Comparison of ENCODE assay signal across 9 cellular contexts in the genomic region with DNA sequence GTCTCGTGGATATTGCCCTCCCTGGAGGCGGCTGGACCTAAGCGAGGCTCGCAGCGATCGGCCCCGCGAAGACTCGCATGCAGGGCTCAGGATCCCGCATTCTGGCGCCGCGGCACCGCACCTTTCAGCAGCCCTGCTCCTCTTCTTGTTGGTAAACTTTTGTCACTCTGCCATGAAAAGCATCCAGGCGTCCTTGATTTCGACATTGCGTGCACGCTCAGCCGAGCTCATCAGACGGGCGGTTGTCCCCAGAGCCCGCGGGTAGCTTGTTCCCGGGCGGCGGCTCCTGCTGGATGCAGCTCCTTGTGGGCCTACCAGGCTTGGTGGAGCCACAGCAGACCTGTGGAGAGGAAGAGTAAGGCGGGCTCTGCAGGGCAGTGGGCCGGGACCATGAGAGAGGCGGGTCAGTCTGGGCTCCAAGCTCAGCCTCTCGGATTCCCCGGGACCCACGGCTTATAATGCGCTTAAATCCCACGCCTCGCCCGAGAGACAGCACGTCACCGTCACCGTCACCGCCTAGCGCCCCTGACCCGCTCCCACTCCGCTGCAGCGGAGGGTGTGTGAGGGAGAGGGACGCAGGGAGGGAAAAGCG. TPM values are rescaled to one million over a fixed set of nuclear protein-coding genes. Genes with fewer than 3 reads are reported as not detected.
DNase-seq lines count a peak whose midpoint lies in the region; ATAC-seq and TF ChIP-seq lines count a peak whose summit lies in the region.
"Had no signal": no experiment of that assay in that cellular context is flagged by ENCODE, and none has a peak within 500 bp of the region (broad histone marks: within the 10 kb centered on the region; RNA-seq: fewer than 3 reads in every experiment).

No MANE protein-coding gene starts in this region.

- no peak overlapping the region for H3K27ac Mint-ChIP-seq in natural killer cell treated with Interleukin-12 subunit alpha and Interleukin-12 subunit beta and Interleukin-15 and Interleukin-18, amount 100 ng/mL, for 72 hours

- CTCF ChIA-PET in PC-9 (lab: Charles Lee) = no interaction called here

- no peak for ATAC-seq in natural killer cell treated with Interleukin-12 subunit alpha and Interleukin-12 subunit beta and Interleukin-15 and Interleukin-18, amount 100 ng/mL, for 72 hours
- no peak for ATAC-seq in GM19328 (IDR thresholded peaks at IDR 0.05; ENCODE audit: unreplicated experiment)

- peaks cover 30% of the 10 kb centered on the region for H3K36me3 Mint-ChIP-seq in natural killer cell treated with Interleukin-12 subunit alpha and Interleukin-12 subunit beta and Interleukin-15 and Interleukin-18, amount 100 ng/mL, for 72 hours

- H3K27me3 Mint-ChIP-seq in natural killer cell treated with Interleukin-12 subunit alpha and Interleukin-12 subunit beta and Interleukin-15 and Interleukin-18, amount 100 ng/mL, for 72 hours = peaks cover 41 to 65% of the 10 kb centered on the region in 2 donors

- no peaks in the 10 kb centered on the region for H3K79me2 ChIP-seq in PC-9 (ENCODE audit: low read depth)

- POLR2A ChIA-PET in PC-9 (lab: Charles Lee; ENCODE audit: unreplicated experiment) = no interaction called here

- DNase-seq in NCI-H524 (lab: John Stamatoyannopoulos, UW) (peak; percentile 36 to 44), NCI-H524 treated with DMSO at 0.1 percent for 48 hours (lab: John Stamatoyannopoulos, UW) (no peak), PC-9 (peak in 1 of 2 experiments; percentile 16), ecto neural progenitor cell (ENCODE audit: low spot score) (peak; percentile 69), foreskin fibroblast (no peak), occipital lobe (lab: John Stamatoyannopoulos, UW) (no peak)
- no peak for DNase-seq in natural killer cell treated with Interleukin-12 subunit alpha and Interleukin-12 subunit beta and Interleukin-15 and Interleukin-18, amount 100 ng/mL, for 72 hours (ENCODE audit: low spot score)

- peaks cover 7% of the 10 kb centered on the region; the same call in 1 of the 2 replicates for H3K4me1 ChIP-seq in PC-9 (replicated peaks; ENCODE audit: insufficient read depth)

- intact Hi-C loops in PC-9 (cut with micrococcal nuclease; ENCODE audit: unreplicated experiment) = no loop called here

- TF ChIP-seq CTCF in PC-9 (conservative IDR thresholded peaks at IDR 0.05) = no peak
- TF ChIP-seq CTCF in foreskin fibroblast (IDR thresholded peaks at IDR 0.05; ENCODE audit: low read depth, low read length) = no peak

- no TSS peak for BruUV-seq in PC-9 (replicated peaks; lab: Mats Ljungman, UMichigan)

- no peaks in the 10 kb centered on the region for H3K9me3 ChIP-seq in PC-9 (ENCODE audit: insufficient read depth, low read depth)

- H3K4me2 ChIP-seq in PC-9 = peak overlapping the region; percentile 84

- no peaks in the 10 kb centered on the region for H3K27me3 ChIP-seq in PC-9 (ENCODE audit: insufficient read depth, low read depth)

- H3F3A ChIP-seq in PC-9 (ENCODE audit: insufficient read depth, low read depth) = no peaks in the 10 kb centered on the region

- H3K36me3 ChIP-seq in PC-9 (ENCODE audit: low read depth) = no peaks in the 10 kb centered on the region

- peaks cover 3% of the 10 kb centered on the region for H3K9me3 Mint-ChIP-seq in natural killer cell treated with Interleukin-12 subunit alpha and Interleukin-12 subunit beta and Interleukin-15 and Interleukin-18, amount 100 ng/mL, for 72 hours

- H3K27ac ChIP-seq in PC-9 = no peak overlapping the region
- H3K27ac ChIP-seq: SK-N-MC had no signal

- H2AFZ ChIP-seq in PC-9 = peak overlapping the region; percentile 84

- no peaks in the 10 kb centered on the region for H4K20me1 ChIP-seq in PC-9 (ENCODE audit: insufficient read depth)

- peaks cover 11 to 13% of the 10 kb centered on the region in 2 donors for H3K4me1 Mint-ChIP-seq in natural killer cell treated with Interleukin-12 subunit alpha and Interleukin-12 subunit beta and Interleukin-15 and Interleukin-18, amount 100 ng/mL, for 72 hours (ENCODE audit: low read depth in 2 of 2)

- H3K4me3 Mint-ChIP-seq in natural killer cell treated with Interleukin-12 subunit alpha and Interleukin-12 subunit beta and Interleukin-15 and Interleukin-18, amount 100 ng/mL, for 72 hours = peak overlapping the region; percentile 54

- H3K9me2 ChIP-seq in PC-9 (ENCODE audit: insufficient read depth) = no peaks in the 10 kb centered on the region

- H3K4me3 ChIP-seq in PC-9 (peak overlapping the region; percentile 71), foreskin fibroblast (ENCODE audit: low read depth in 1 of 2, low read length in 2 of 2) (no peak overlapping the region)
- H3K4me3 ChIP-seq: SK-N-MC had no signal

RNA-seq across cellular contexts. Expression of gene ANKRD18A, which starts 1.8 kb away (rescaled TPM):
- 4.2 and 4.9 TPM in 2 replicates for total RNA-seq in PC-9 (2021)
- total RNA-seq in natural killer cell treated with Interleukin-12 subunit alpha and Interleukin-12 subunit beta and Interleukin-15 and Interleukin-18, amount 100 ng/mL, for 72 hours = 1 to 10 TPM in 1 of 2 donors, not detected in 1; 2.7 TPM
- total RNA-seq in occipital lobe = 6.9 TPM

Comparison
In these comparisons a context has a peak if more than half of its experiments do, and no peak if none do; other contexts are left out.
1. DNase-seq: peak in NCI-H524 (2 of 2) and ecto neural progenitor cell (single experiment); none in NCI-H524 treated with DMSO at 0.1 percent for 48 hours (single experiment), natural killer cell treated with Interleukin-12 subunit alpha and Interleukin-12 subunit beta and Interleukin-15 and Interleukin-18, amount 100 ng/mL, for 72 hours (single experiment), foreskin fibroblast (0 of 2) and occipital lobe (single experiment).